ENCODE assay signal across 32 cellular contexts in genomic region chr18:79360933-79361332, GRCh38.
"Had no signal": no experiment of that assay in that cellular context is flagged by ENCODE, and none has a peak within 500 bp of the region (broad histone marks: within the 10 kb centered on the region; RNA-seq: fewer than 3 reads in every experiment).

No MANE protein-coding gene starts in this region.

- H3K27ac Mint-ChIP-seq: immature natural killer cell; naive thymus-derived CD8-positive, alpha-beta T cell; nephron; stimulated activated naive B cell treated with anti-CD40 and anti-IgM and Interleukin-4, amounts not matched to agents 10 μg/mL and 1 μg/mL and 100 μg/mL, for 72 hours had no signal

- H3K27ac ChIP-seq: lower lobe of right lung, pancreas, prostate gland, skin epidermis, stomach, testis, thyroid gland, transverse colon, upper lobe of left lung, vagina had no signal

- H3K4me3 ChIP-seq: lower lobe of right lung, pancreas, prostate gland, skin epidermis, stomach, testis, thyroid gland, transverse colon, upper lobe of left lung, vagina had no signal

- DNase-seq: hypothalamus; immature natural killer cell; kidney glomerular epithelial cell; left cardiac atrium; left ventricle myocardium superior; lower lobe of right lung; mammary epithelial cell; mesenchymal stem cell; naive thymus-derived CD8-positive, alpha-beta T cell; nucleus accumbens; pancreas; posterior cingulate gyrus; retina; right cardiac atrium; stimulated activated CD4-positive, alpha-beta T cell treated with anti-CD3 and anti-CD28 coated beads, Interleukin-12 subunit alpha, Interleukin-12 subunit beta, amount 100 ng/mL, for 4 hours; stimulated activated CD4-positive, alpha-beta T cell treated with anti-CD3 and anti-CD28 coated beads, Interleukin-15, amount 100 ng/mL, for 24 hours; stimulated activated CD4-positive, alpha-beta T cell treated with anti-CD3 and anti-CD28 coated beads, Interleukin-2, amount 100 ng/mL, for 24 hours; stimulated activated CD4-positive, alpha-beta T cell treated with anti-CD3 and anti-CD28 coated beads, Interleukin-4, amount 100 ng/mL, for 1 hour; stimulated activated naive B cell treated with anti-CD40 and anti-IgM and Interleukin-4, amounts not matched to agents 10 μg/mL and 1 μg/mL and 100 μg/mL, for 72 hours; stimulated activated naive CD8-positive, alpha-beta T cell treated with anti-CD3 and anti-CD28 coated beads, Interleukin-15, Interleukin-2, amounts not matched to agents 100 U/mL and 50 U/mL, for 24 hours; stomach; testis; thyroid gland; transverse colon; upper lobe of left lung had no signal

- H3K4me1 Mint-ChIP-seq: immature natural killer cell; neural crest cell; stimulated activated naive B cell treated with anti-CD40 and anti-IgM and Interleukin-4, amounts not matched to agents 10 μg/mL and 1 μg/mL and 100 μg/mL, for 72 hours had no signal

- ATAC-seq: left cardiac atrium; left lobe of liver; left ventricle myocardium superior; lower lobe of right lung; naive thymus-derived CD8-positive, alpha-beta T cell; pancreas; right cardiac atrium; sciatic nerve; stimulated activated naive B cell treated with anti-CD40 and anti-IgM and Interleukin-4, amounts not matched to agents 10 μg/mL and 1 μg/mL and 100 μg/mL, for 72 hours; stimulated activated naive CD8-positive, alpha-beta T cell treated with anti-CD3 and anti-CD28 coated beads, Interleukin-15, Interleukin-2, amounts not matched to agents 100 U/mL and 50 U/mL, for 24 hours had no signal

- H3K4me1 ChIP-seq: lower lobe of right lung, pancreas, prostate gland, stomach, thyroid gland, transverse colon, upper lobe of left lung, vagina had no signal

- H3K36me3 ChIP-seq: prostate gland had no signal

- H3K4me3 Mint-ChIP-seq: immature natural killer cell; naive thymus-derived CD8-positive, alpha-beta T cell; nephron; neural crest cell; stimulated activated naive B cell treated with anti-CD40 and anti-IgM and Interleukin-4, amounts not matched to agents 10 μg/mL and 1 μg/mL and 100 μg/mL, for 72 hours had no signal

- H3K27me3 Mint-ChIP-seq: naive thymus-derived CD8-positive, alpha-beta T cell; stimulated activated naive B cell treated with anti-CD40 and anti-IgM and Interleukin-4, amounts not matched to agents 10 μg/mL and 1 μg/mL and 100 μg/mL, for 72 hours had no signal

- H3K9me3 Mint-ChIP-seq: immature natural killer cell; naive thymus-derived CD8-positive, alpha-beta T cell had no signal

- H3K9me3 ChIP-seq: lower lobe of right lung, pancreas, prostate gland, stomach, testis, thyroid gland, transverse colon, upper lobe of left lung, vagina had no signal

- H3K27me3 ChIP-seq: pancreas, stomach, testis, thyroid gland, transverse colon, upper lobe of left lung, vagina had no signal
